In the genomic region with DNA sequence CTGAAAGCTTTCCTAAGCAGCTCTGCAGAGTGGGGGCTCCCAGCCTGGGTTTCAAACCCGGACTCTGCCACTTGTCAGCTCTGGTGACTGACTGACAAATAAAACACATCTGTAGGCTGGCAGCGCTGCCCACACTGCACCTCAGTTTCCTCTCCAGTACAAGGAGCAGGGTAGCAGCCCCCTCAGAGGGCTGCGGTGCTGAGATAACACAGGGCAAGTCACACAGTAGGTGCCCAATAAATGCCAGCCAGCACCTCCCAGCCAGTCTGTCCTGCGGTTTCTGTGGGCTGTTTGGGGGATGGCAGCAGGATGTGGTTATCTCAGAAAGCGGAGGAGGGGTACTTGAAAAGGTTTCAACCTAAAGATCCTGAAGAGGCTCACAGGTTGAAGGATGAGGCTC, we compare ENCODE assay signal across 10 cellular contexts. TPM values are rescaled to one million over a fixed set of nuclear protein-coding genes. Genes with fewer than 3 reads are reported as not detected.
A peak's percentile ranks its signal among the peaks of the same experiment; 100 is the strongest.
DNase-seq lines count a peak whose midpoint lies in the region; ATAC-seq, FAIRE-seq and TF ChIP-seq lines count a peak whose summit lies in the region.
"Had no signal": no experiment of that assay in that cellular context is flagged by ENCODE, and none has a peak within 500 bp of the region (broad histone marks: within the 10 kb centered on the region; RNA-seq: fewer than 3 reads in every experiment).

No MANE protein-coding gene starts in this region.

- no peak overlapping the region for H3K9ac ChIP-seq in iPS-15b (ENCODE audit: low read depth, low read length)

- TF ChIP-seq CTCF in A549 (IDR thresholded peaks at IDR 0.05) (no peak), ascending aorta (IDR thresholded peaks at IDR 0.05) (no peak)

- no peak for FAIRE-seq in A549 (lab: Jason Lieb, UNC)

- POLR2A ChIA-PET in A549 (lab: Yijun Ruan, JAX) = no interaction called here

- H3K4me3 ChIP-seq in A549 (no peak overlapping the region), iPS-15b (ENCODE audit: low read depth, low read length) (peak overlapping the region; percentile 13), ascending aorta (no peak overlapping the region)

- no peak for TF ChIP-seq EP300 in A549 (IDR thresholded peaks at IDR 0.05)

- H3K27ac ChIP-seq in A549 (peak overlapping the region in 1 of 2 experiments; percentile 87; a peak in 3 of 6 replicates), ascending aorta (no peak overlapping the region)
- H3K27ac ChIP-seq: hepatocyte had no signal

- H3K27me3 ChIP-seq in iPS-15b (ENCODE audit: control insufficient read depth, insufficient read depth, low read length) (peaks cover 32% of the 10 kb centered on the region), ascending aorta (no peaks in the 10 kb centered on the region)

- peaks cover 72% of the 10 kb centered on the region for H3K27me3 Mint-ChIP-seq in activated CD8-positive, alpha-beta memory T cell treated with anti-CD3 and anti-CD28 coated beads, Interleukin-2, amount 10 ng/mL, durations not matched to agents 7 days and 5 days

- H3K4me1 ChIP-seq in A549 (peaks cover 24% of the 10 kb centered on the region), iPS-15b (ENCODE audit: control insufficient read depth, insufficient read depth, low read length) (peaks cover 5% of the 10 kb centered on the region), ascending aorta (peaks cover 8 to 13% of the 10 kb centered on the region in 2 donors)

- H3K9me3 ChIP-seq in A549 = no peaks in the 10 kb centered on the region
- H3K9me3 ChIP-seq in iPS-15b (ENCODE audit: control insufficient read depth, insufficient read depth, low read length) = no peaks in the 10 kb centered on the region
- no peaks in the 10 kb centered on the region for H3K9me3 ChIP-seq in ascending aorta

- TF ChIP-seq POLR2A in A549 (IDR thresholded peaks at IDR 0.05; ENCODE audit: low read length) = no peak

- WGBS in A549 (ENCODE audit: missing lambda C conversion rate) = 90% methylated on average over 5 of the region's 5 CpGs

- peaks cover 2% of the 10 kb centered on the region for H3K36me3 ChIP-seq in iPS-15b (ENCODE audit: control insufficient read depth, insufficient read depth, low read length)
- no peaks in the 10 kb centered on the region for H3K36me3 ChIP-seq in ascending aorta

- intact Hi-C loops in ascending aorta (cut with DNase I) = no loop called here

- CTCF ChIA-PET in A549 (lab: Yijun Ruan, JAX) = interaction anchor here (0.5 to 10.6 kb wide), 8 partner anchors 8 to 141 kb away, joined by 3 to 67 read pairs (median 4); a partner anchor contains a TSS
- CTCF ChIA-PET in activated CD8-positive, alpha-beta memory T cell treated with anti-CD3 and anti-CD28 coated beads, Interleukin-2, amount 10 ng/mL, durations not matched to agents 7 days and 5 days (lab: Charles Lee) = interaction anchor here (1.3 kb wide), 1 partner anchor 293 kb away, joined by 3 read pairs; no protein-coding TSS in a partner anchor

- H3K4me2 ChIP-seq in A549 = peak overlapping the region; percentile 96

- H3K4me3 Mint-ChIP-seq in activated CD8-positive, alpha-beta memory T cell treated with anti-CD3 and anti-CD28 coated beads, Interleukin-2, amount 10 ng/mL, durations not matched to agents 7 days and 5 days = no peak overlapping the region

- H3K36me3 Mint-ChIP-seq in activated CD8-positive, alpha-beta memory T cell treated with anti-CD3 and anti-CD28 coated beads, Interleukin-2, amount 10 ng/mL, durations not matched to agents 7 days and 5 days = peaks cover 2% of the 10 kb centered on the region

- ATAC-seq in A549 (no peak; a peak in 1 of 6 replicates), GM21737 (IDR thresholded peaks at IDR 0.05; ENCODE audit: unreplicated experiment) (no peak)
- ATAC-seq in activated CD8-positive, alpha-beta memory T cell treated with anti-CD3 and anti-CD28 coated beads, Interleukin-2, amount 10 ng/mL, durations not matched to agents 7 days and 5 days = peak; percentile 14

- no peak overlapping the region for H3K27ac Mint-ChIP-seq in activated CD8-positive, alpha-beta memory T cell treated with anti-CD3 and anti-CD28 coated beads, Interleukin-2, amount 10 ng/mL, durations not matched to agents 7 days and 5 days

- no peak for TF ChIP-seq RAD21 in A549 (conservative IDR thresholded peaks at IDR 0.05 in 1 of 2, IDR thresholded peaks at IDR 0.05 in 1 of 2)

- no peaks in the 10 kb centered on the region for H3K9me3 Mint-ChIP-seq in activated CD8-positive, alpha-beta memory T cell treated with anti-CD3 and anti-CD28 coated beads, Interleukin-2, amount 10 ng/mL, durations not matched to agents 7 days and 5 days (ENCODE audit: low read depth)

- no peak for DNase-seq in A549 (ENCODE audit: low read depth in 1 of 2, low spot score in 1 of 2)
- DNase-seq in NCI-H226 = peak; percentile 46
- peak; percentile 73 for DNase-seq in activated CD8-positive, alpha-beta memory T cell treated with anti-CD3 and anti-CD28 coated beads, Interleukin-2, amount 10 ng/mL, durations not matched to agents 7 days and 5 days
- no peak for DNase-seq in pons (ENCODE audit: low spot score)
- DNase-seq in NCI-H345 (lab: John Stamatoyannopoulos, UW) = no peak
- no peak for DNase-seq in ascending aorta (ENCODE audit: low spot score in 2 of 2)

- peaks cover 29% of the 10 kb centered on the region for H3K4me1 Mint-ChIP-seq in activated CD8-positive, alpha-beta memory T cell treated with anti-CD3 and anti-CD28 coated beads, Interleukin-2, amount 10 ng/mL, durations not matched to agents 7 days and 5 days

TF ChIP-seq in A549, 52 proteins besides CTCF, POLR2A, EP300 and RAD21:
- no peak for TF ChIP-seq EHF (CRISPR knock-in tag; IDR thresholded peaks at IDR 0.05)
TF ChIP-seq in A549: peak in this region for 0.

RNA-seq across cellular contexts. Expression of a gene that starts 1.5 kb away (rescaled TPM):
- polyA plus RNA-seq in A549 (2011; rRNA removed) (1.4 and 2.4 TPM in 2 replicates), A549 (2017; fragmentation: RNase III; extraction: RNeasy Plus Mini Kit Qiagen cat#74134 plus additional on column Dnase treatment) (6.6 to 10.6 TPM (median 9.6 TPM) in 3 replicates)
- polyA plus RNA-seq in A549 (2012; cell fraction: cytosol; rRNA removed) = 2.7 and 4.7 TPM in 2 replicates
- polyA plus RNA-seq in A549 (2012; cell fraction: nucleus; rRNA removed) = 7.3 and 8.2 TPM in 2 replicates
- 1.7 and 2.3 TPM in 2 replicates for polyA minus RNA-seq in A549 (2011; rRNA and poly(A)+ RNA removed)
- not detected for total RNA-seq in activated CD8-positive, alpha-beta memory T cell treated with anti-CD3 and anti-CD28 coated beads, Interleukin-2, amount 10 ng/mL, durations not matched to agents 7 days and 5 days
- total RNA-seq in ascending aorta = 6.3 TPM
- total RNA-seq: LHCN-M2 had no signal

RNA-seq across cellular contexts. Expression of a gene that starts 32.2 kb away (rescaled TPM):
- polyA plus RNA-seq in A549 (2011; rRNA removed) (12.8 and 13.6 TPM in 2 replicates), A549 (2017; fragmentation: RNase III; extraction: RNeasy Plus Mini Kit Qiagen cat#74134 plus additional on column Dnase treatment) (24.8 to 33.2 TPM (median 32.7 TPM) in 3 replicates)
- 38.8 and 45.1 TPM in 2 replicates for polyA plus RNA-seq in A549 (2012; cell fraction: cytosol; rRNA removed)
- polyA plus RNA-seq in A549 (2012; cell fraction: nucleus; rRNA removed) = 29.7 and 35.9 TPM in 2 replicates
- 7.6 and 12.4 TPM in 2 replicates for polyA minus RNA-seq in A549 (2011; rRNA and poly(A)+ RNA removed)
- total RNA-seq in activated CD8-positive, alpha-beta memory T cell treated with anti-CD3 and anti-CD28 coated beads, Interleukin-2, amount 10 ng/mL, durations not matched to agents 7 days and 5 days = under 1 TPM; 0.52 to 0.79 TPM
- total RNA-seq in ascending aorta = 82.6 TPM

RNA-seq across cellular contexts. Expression of a gene that starts 49.3 kb away (rescaled TPM):
- polyA plus RNA-seq in A549 (2011; rRNA removed) = 9.3 and 10.8 TPM in 2 replicates
- polyA plus RNA-seq in A549 (2012; cell fraction: cytosol; rRNA removed) = 34.5 and 42.5 TPM in 2 replicates
- polyA plus RNA-seq in A549 (2012; cell fraction: nucleus; rRNA removed) = 23.0 and 24.9 TPM in 2 replicates
- 39.7 to 59.6 TPM (median 56.4 TPM) in 3 replicates for polyA plus RNA-seq in A549 (2017; fragmentation: RNase III; extraction: RNeasy Plus Mini Kit Qiagen cat#74134 plus additional on column Dnase treatment)
- 2.7 and 5.4 TPM in 2 replicates for polyA minus RNA-seq in A549 (2011; rRNA and poly(A)+ RNA removed)
- not detected for total RNA-seq in activated CD8-positive, alpha-beta memory T cell treated with anti-CD3 and anti-CD28 coated beads, Interleukin-2, amount 10 ng/mL, durations not matched to agents 7 days and 5 days
- not detected for total RNA-seq in ascending aorta
- total RNA-seq: LHCN-M2 had no signal

Comparison
In these comparisons a context has a peak if more than half of its experiments do, and no peak if none do; other contexts are left out.
1. DNase-seq: peak in NCI-H226 (single experiment) and activated CD8-positive, alpha-beta memory T cell treated with anti-CD3 and anti-CD28 coated beads, Interleukin-2, amount 10 ng/mL, durations not matched to agents 7 days and 5 days (single experiment); none in A549 (0 of 2), pons (single experiment), NCI-H345 (single experiment) and ascending aorta (0 of 2).
2. RNA of a gene that starts 32.2 kb away (total RNA-seq): 82.6 TPM in ascending aorta (single experiment); 0.52 to 0.79 TPM in activated CD8-positive, alpha-beta memory T cell treated with anti-CD3 and anti-CD28 coated beads, Interleukin-2, amount 10 ng/mL, durations not matched to agents 7 days and 5 days; every median in the first group is over 10 times any median in the second.